In the genomic region with DNA sequence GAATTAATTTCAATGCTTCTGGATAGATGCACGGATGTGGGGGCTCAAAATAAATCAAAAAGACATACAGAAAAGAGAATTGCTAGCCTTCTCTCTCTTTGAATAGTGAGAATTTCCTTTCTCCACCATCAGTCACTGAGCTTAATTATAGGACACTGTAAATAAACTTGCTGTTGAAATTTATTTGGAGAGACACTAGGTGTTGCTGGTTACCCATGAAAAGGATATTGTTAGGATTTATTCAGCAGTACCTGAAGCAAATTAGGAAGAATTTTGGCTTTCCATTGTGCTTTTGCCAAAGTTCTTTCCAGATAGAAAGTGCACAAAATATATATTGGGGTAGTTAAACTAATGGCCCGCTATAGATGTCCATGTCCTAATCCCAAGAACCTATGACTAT, we compare ENCODE assay signal across 18 cellular contexts. TPM values are rescaled to one million over a fixed set of nuclear protein-coding genes. Genes with fewer than 3 reads are reported as not detected.
DNase-seq lines count a peak whose midpoint lies in the region; ATAC-seq and TF ChIP-seq lines count a peak whose summit lies in the region.
"Had no signal": no experiment of that assay in that cellular context is flagged by ENCODE, and none has a peak within 500 bp of the region (broad histone marks: within the 10 kb centered on the region; RNA-seq: fewer than 3 reads in every experiment).

No MANE protein-coding gene starts in this region.

- DNase-seq in left ventricle myocardium inferior: no peak
- no peak for DNase-seq in right atrium auricular region (ENCODE audit: low spot score)
- DNase-seq in adrenal gland: no peak
- DNase-seq in fibroblast of peridontal ligament (ENCODE audit: extremely low read depth): peak; percentile 13
- no peak for DNase-seq in MG63
- DNase-seq in OCI-M2 (lab: John Stamatoyannopoulos, UW; ENCODE audit: unreplicated experiment): no peak
- DNase-seq in H7: no peak
- no peak for DNase-seq in activated CD8-positive, alpha-beta memory T cell treated with anti-CD3 and anti-CD28 coated beads, Interleukin-2, amount 10 ng/mL, durations not matched to agents 7 days and 5 days
- DNase-seq: Caco-2, KG1, NCI-H1105 treated with DMSO at 0.1 percent for 48 hours, NCI-H187, NCI-H446, NCI-H748 treated with DMSO at 0.1 percent for 48 hours, Peyer's patch, SIG-M5 had no signal

- no peaks in the 10 kb centered on the region for H3K36me3 Mint-ChIP-seq in activated CD8-positive, alpha-beta memory T cell treated with anti-CD3 and anti-CD28 coated beads, Interleukin-2, amount 10 ng/mL, durations not matched to agents 7 days and 5 days
- H3K36me3 Mint-ChIP-seq: CD14-positive monocyte had no signal

- no peak for TF ChIP-seq POLR2A in adrenal gland (IDR thresholded peaks at IDR 0.05)

- H3K27ac ChIP-seq in left ventricle myocardium inferior (replicated peaks) (no peak overlapping the region), right atrium auricular region (no peak overlapping the region), adrenal gland (no peak overlapping the region)
- H3K27ac ChIP-seq: Peyer's patch had no signal

- no peaks in the 10 kb centered on the region for H3K27me3 Mint-ChIP-seq in activated CD8-positive, alpha-beta memory T cell treated with anti-CD3 and anti-CD28 coated beads, Interleukin-2, amount 10 ng/mL, durations not matched to agents 7 days and 5 days

- H3K4me3 ChIP-seq in left ventricle myocardium inferior (no peak overlapping the region), right atrium auricular region (no peak overlapping the region), adrenal gland (no peak overlapping the region), MG63 (no peak overlapping the region), H7 (ENCODE audit: insufficient read depth, low read depth, low read length) (no peak overlapping the region)
- H3K4me3 ChIP-seq: Peyer's patch had no signal

- H3K9me3 ChIP-seq in left ventricle myocardium inferior (replicated peaks): peaks cover under 1% of the 10 kb centered on the region
- no peaks in the 10 kb centered on the region for H3K9me3 ChIP-seq in right atrium auricular region
- H3K9me3 ChIP-seq in adrenal gland (replicated peaks in 1 of 3): no peaks in the 10 kb centered on the region
- no peaks in the 10 kb centered on the region for H3K9me3 ChIP-seq in MG63
- H3K9me3 ChIP-seq: Caco-2, Peyer's patch had no signal

- TF ChIP-seq CTCF in left ventricle myocardium inferior (IDR thresholded peaks at IDR 0.05; ENCODE audit: borderline replicate concordance): peak; percentile 29
- peak in 1 of 2 donors; percentile 17 for TF ChIP-seq CTCF in right atrium auricular region (IDR thresholded peaks at IDR 0.05)
- peak in 5 of 6 experiments; percentile 9 to 30 (median 23) for TF ChIP-seq CTCF in adrenal gland (IDR thresholded peaks at IDR 0.05)

- no peaks in the 10 kb centered on the region for H3K4me1 Mint-ChIP-seq in activated CD8-positive, alpha-beta memory T cell treated with anti-CD3 and anti-CD28 coated beads, Interleukin-2, amount 10 ng/mL, durations not matched to agents 7 days and 5 days
- H3K4me1 Mint-ChIP-seq: CD14-positive monocyte had no signal

- intact Hi-C loops in left ventricle myocardium inferior (cut with micrococcal nuclease) (no loop called here), adrenal gland (cut with DNase I) (no loop called here)

- H3K36me3 ChIP-seq in left ventricle myocardium inferior (no peaks in the 10 kb centered on the region), right atrium auricular region (no peaks in the 10 kb centered on the region), adrenal gland (replicated peaks in 1 of 2) (no peaks in the 10 kb centered on the region), MG63 (no peaks in the 10 kb centered on the region), H7 (replicated peaks; ENCODE audit: control insufficient read depth, insufficient read depth, low read length) (no peaks in the 10 kb centered on the region)
- H3K36me3 ChIP-seq: Peyer's patch had no signal

- no peak for ATAC-seq in activated CD8-positive, alpha-beta memory T cell treated with anti-CD3 and anti-CD28 coated beads, Interleukin-2, amount 10 ng/mL, durations not matched to agents 7 days and 5 days

- H3K27ac Mint-ChIP-seq in activated CD8-positive, alpha-beta memory T cell treated with anti-CD3 and anti-CD28 coated beads, Interleukin-2, amount 10 ng/mL, durations not matched to agents 7 days and 5 days: no peak overlapping the region
- H3K27ac Mint-ChIP-seq: CD14-positive monocyte had no signal

- H3K9me3 Mint-ChIP-seq in activated CD8-positive, alpha-beta memory T cell treated with anti-CD3 and anti-CD28 coated beads, Interleukin-2, amount 10 ng/mL, durations not matched to agents 7 days and 5 days (ENCODE audit: low read depth): no peaks in the 10 kb centered on the region

- no peak overlapping the region for H3K4me3 Mint-ChIP-seq in activated CD8-positive, alpha-beta memory T cell treated with anti-CD3 and anti-CD28 coated beads, Interleukin-2, amount 10 ng/mL, durations not matched to agents 7 days and 5 days
- H3K4me3 Mint-ChIP-seq: CD14-positive monocyte had no signal

- H3K27me3 ChIP-seq in left ventricle myocardium inferior (ENCODE audit: low read depth) (no peaks in the 10 kb centered on the region), right atrium auricular region (no peaks in the 10 kb centered on the region), adrenal gland (no peaks in the 10 kb centered on the region), MG63 (no peaks in the 10 kb centered on the region), H7 (ENCODE audit: control insufficient read depth, insufficient read depth, low read length) (no peaks in the 10 kb centered on the region; the same call in 1 of the 2 replicates)
- H3K27me3 ChIP-seq: Peyer's patch had no signal

- CTCF ChIA-PET in activated CD8-positive, alpha-beta memory T cell treated with anti-CD3 and anti-CD28 coated beads, Interleukin-2, amount 10 ng/mL, durations not matched to agents 7 days and 5 days (lab: Charles Lee): no interaction called here

- H3K4me1 ChIP-seq in left ventricle myocardium inferior (no peaks in the 10 kb centered on the region), right atrium auricular region (no peaks in the 10 kb centered on the region), adrenal gland (replicated peaks in 1 of 2) (no peaks in the 10 kb centered on the region)
- H3K4me1 ChIP-seq: Caco-2, Peyer's patch had no signal

- WGBS in adrenal gland, 4 donors: 50 to 69% (median 66%) methylated on average over 2 of the region's 2 CpGs

RNA-seq across cellular contexts. Expression of a gene that starts 27.6 kb away (rescaled TPM):
- 6.8 TPM for total RNA-seq in left ventricle myocardium inferior
- total RNA-seq in right atrium auricular region: 10 to 100 TPM in 1 of 2 donors, 1 to 10 TPM in 1; 4.9 to 10.1 TPM
- total RNA-seq in adrenal gland: 10 to 100 TPM; 14.1 to 19.5 (median 17.9) TPM
- 10 to 100 TPM in 1 of 3 donors, 1 to 10 TPM in 2; 1.9 to 11.4 (median 4.2) TPM for polyA plus RNA-seq in adrenal gland
- total RNA-seq in MG63 (2014; rRNA removed; shearing (Covaris generic); ENCODE audit: low replicate concordance): 7.2 and 8.4 TPM in 2 replicates
- 8.9 and 9.6 TPM in 2 replicates for total RNA-seq in H7 (2014; rRNA removed; shearing (Covaris generic))
- 10 to 100 TPM; 21.0 to 22.3 TPM for total RNA-seq in activated CD8-positive, alpha-beta memory T cell treated with anti-CD3 and anti-CD28 coated beads, Interleukin-2, amount 10 ng/mL, durations not matched to agents 7 days and 5 days

RNA-seq across cellular contexts. Expression of a gene that starts 30.4 kb away (rescaled TPM):
- total RNA-seq in left ventricle myocardium inferior (67.2 TPM), right atrium auricular region (100 to 1,000 TPM; 127 to 146 TPM), adrenal gland (100 to 1,000 TPM in 7 of 8 donors, 10 to 100 TPM in 1; 88.7 to 175 (median 115) TPM)
- polyA plus RNA-seq in adrenal gland: 100 to 1,000 TPM; 112 to 259 (median 154) TPM
- total RNA-seq in MG63 (2014; rRNA removed; shearing (Covaris generic); ENCODE audit: low replicate concordance): 187 and 266 TPM in 2 replicates
- 180 and 210 TPM in 2 replicates for total RNA-seq in H7 (2014; rRNA removed; shearing (Covaris generic))
- 100 to 1,000 TPM; 107 to 120 TPM for total RNA-seq in activated CD8-positive, alpha-beta memory T cell treated with anti-CD3 and anti-CD28 coated beads, Interleukin-2, amount 10 ng/mL, durations not matched to agents 7 days and 5 days

RNA-seq across cellular contexts. Expression of a gene that starts 35.7 kb away (rescaled TPM):
- total RNA-seq in left ventricle myocardium inferior: not detected
- 1 to 10 TPM in 1 of 2 donors, not detected in 1; 2.6 TPM for total RNA-seq in right atrium auricular region
- total RNA-seq in adrenal gland: 1 to 10 TPM in 2 of 8 donors, under 1 TPM in 2, not detected in 4; 0.54 to 4.9 (median 1.3) TPM
- polyA plus RNA-seq in adrenal gland: 1 to 10 TPM in 2 of 3 donors, under 1 TPM in 1; 0.68 to 2.0 (median 1.0) TPM
- total RNA-seq in MG63 (2014; rRNA removed; shearing (Covaris generic); ENCODE audit: low replicate concordance): 1.3 TPM in 1 of 2 replicates, not detected in the other
- total RNA-seq in H7 (2014; rRNA removed; shearing (Covaris generic)): 0.52 and 5.0 TPM in 2 replicates
- 1 to 10 TPM in 1 of 2 experiments, under 1 TPM in 1; 0.47 to 1.4 TPM for total RNA-seq in activated CD8-positive, alpha-beta memory T cell treated with anti-CD3 and anti-CD28 coated beads, Interleukin-2, amount 10 ng/mL, durations not matched to agents 7 days and 5 days
- total RNA-seq: MCF 10A had no signal
